ENCODE assay signal across 16 cellular contexts in genomic region chr17:73663614-73664013, GRCh38. TPM values are rescaled to one million over a fixed set of nuclear protein-coding genes. Genes with fewer than 3 reads are reported as not detected.
DNase-seq lines count a peak whose midpoint lies in the region; FAIRE-seq and TF ChIP-seq lines count a peak whose summit lies in the region.
"Had no signal": no experiment of that assay in that cellular context is flagged by ENCODE, and none has a peak within 500 bp of the region (broad histone marks: within the 10 kb centered on the region; RNA-seq: fewer than 3 reads in every experiment).

No MANE protein-coding gene starts in this region.

- H3K9me2 ChIP-seq in Karpas-422 (replicated peaks; ENCODE audit: insufficient read depth, low read length) = no peaks in the 10 kb centered on the region

- TF ChIP-seq EP300 in esophagus muscularis mucosa (IDR thresholded peaks at IDR 0.05) = no peak

- TF ChIP-seq CTCF in esophagus muscularis mucosa (IDR thresholded peaks at IDR 0.05) = no peak

- H3K9me3 ChIP-seq in esophagus muscularis mucosa (no peaks in the 10 kb centered on the region), Karpas-422 (ENCODE audit: low read length) (no peaks in the 10 kb centered on the region)
- H3K9me3 ChIP-seq: BE2C had no signal

- peak; percentile 13 for FAIRE-seq in HTR-8/SVneo (lab: Jason Lieb, UNC)
- no peak for FAIRE-seq in GM12891 (lab: Jason Lieb, UNC)
- FAIRE-seq: H54, HepG2 had no signal

- no peak overlapping the region for H3K27ac ChIP-seq in esophagus muscularis mucosa (replicated peaks in 1 of 4)
- no peak overlapping the region for H3K27ac ChIP-seq in Karpas-422 (ENCODE audit: low read length)

- H3K4me1 ChIP-seq in esophagus muscularis mucosa = no peaks in the 10 kb centered on the region
- no peaks in the 10 kb centered on the region for H3K4me1 ChIP-seq in Karpas-422 (ENCODE audit: low read length)
- H3K4me1 ChIP-seq: BE2C had no signal

- no peaks in the 10 kb centered on the region for H3K36me3 ChIP-seq in esophagus muscularis mucosa
- H3K36me3 ChIP-seq in Karpas-422 (ENCODE audit: insufficient read depth, low read length) = no peaks in the 10 kb centered on the region
- H3K36me3 ChIP-seq: BE2C had no signal

- no peak for DNase-seq in HTR-8/SVneo (ENCODE audit: insufficient read length, low spot score)
- DNase-seq in NCI-H1105 treated with DMSO at 0.1 percent for 48 hours (lab: John Stamatoyannopoulos, UW) = peak; percentile 45
- DNase-seq in NCI-H510A (lab: John Stamatoyannopoulos, UW) = peak; percentile 51
- peak; percentile 55 for DNase-seq in esophagus muscularis mucosa (ENCODE audit: extremely low spot score)
- no peak for DNase-seq in Karpas-422
- DNase-seq in GM12891 (ENCODE audit: insufficient read length, low spot score) = no peak
- no peak for DNase-seq in medulla oblongata (ENCODE audit: extremely low spot score)
- DNase-seq: BE2C; CD4-positive, alpha-beta memory T cell; Kasumi-1; NCI-H1694; NK-92 treated with Interleukin-12 subunit alpha and Interleukin-12 subunit beta, amount 100 ng/mL, for 24 hours; OCI-M1; RPMI8226 had no signal

- TF ChIP-seq POLR2A in esophagus muscularis mucosa (IDR thresholded peaks at IDR 0.05; ENCODE audit: low read depth) = no peak
- TF ChIP-seq POLR2A in GM12891 (IDR thresholded peaks at IDR 0.05; ENCODE audit: low read depth, low read length) = no peak

- no peaks in the 10 kb centered on the region for H3K79me2 ChIP-seq in Karpas-422 (ENCODE audit: low read length)

- no peak overlapping the region for H2AFZ ChIP-seq in Karpas-422 (ENCODE audit: low read length)

- no peak overlapping the region for H3K4me2 ChIP-seq in Karpas-422 (ENCODE audit: low read depth, low read length, poor library complexity, severe bottlenecking)

- no peaks in the 10 kb centered on the region for H4K20me1 ChIP-seq in Karpas-422 (ENCODE audit: insufficient read depth, low read depth, low read length)

- 88% methylated on average over 1 of the region's 1 CpG for WGBS in esophagus muscularis mucosa

- H3K27me3 ChIP-seq in esophagus muscularis mucosa = peaks cover 0 to 50% (median 2%) of the 10 kb centered on the region in 4 donors
- no peaks in the 10 kb centered on the region for H3K27me3 ChIP-seq in Karpas-422 (ENCODE audit: low read length)
- H3K27me3 ChIP-seq: BE2C had no signal

- H3K4me3 ChIP-seq in esophagus muscularis mucosa = no peak overlapping the region
- no peak overlapping the region for H3K4me3 ChIP-seq in Karpas-422 (ENCODE audit: low read length)

- no peak overlapping the region for H3K9ac ChIP-seq in Karpas-422 (ENCODE audit: low read length)

- intact Hi-C loops in esophagus muscularis mucosa (cut with DNase I) = no loop called here

TF ChIP-seq in GM12891, 5 proteins besides CTCF, POLR2A, EP300 and RAD21:
- TF ChIP-seq SPI1 (IDR thresholded peaks at IDR 0.05; ENCODE audit: low read depth, low read length) = no peak
- no peak for TF ChIP-seq PAX5 (IDR thresholded peaks at IDR 0.05; ENCODE audit: insufficient read depth, low read length, severe bottlenecking)
- TF ChIP-seq POU2F2 (IDR thresholded peaks at IDR 0.05; ENCODE audit: low read depth, low read length) = no peak
- no peak for TF ChIP-seq POLR2AphosphoS5 (IDR thresholded peaks at IDR 0.05; ENCODE audit: low read depth, low read length)
- no peak for TF ChIP-seq TAF1 (IDR thresholded peaks at IDR 0.05; ENCODE audit: low read depth, low read length)

RNA-seq across cellular contexts. Expression of gene SDK2, which starts 19.4 kb away (rescaled TPM):
- 1 to 10 TPM in 2 of 4 donors, under 1 TPM in 2; 0.42 to 2.0 (median 1.2) TPM for total RNA-seq in esophagus muscularis mucosa
- not detected in 2 replicates for total RNA-seq in Karpas-422 (2014; rRNA removed; shearing (Covaris generic); ENCODE audit: low replicate concordance)
- polyA plus RNA-seq in GM12891 (2012; ENCODE audit: low read depth, missing spikeins) = not detected
- total RNA-seq: HepG2 had no signal
- polyA plus RNA-seq: HepG2 had no signal

Comparison
In these comparisons a context has a peak if more than half of its experiments do, and no peak if none do; other contexts are left out.
1. DNase-seq: peak in NCI-H1105 treated with DMSO at 0.1 percent for 48 hours (single experiment), NCI-H510A (single experiment) and esophagus muscularis mucosa (single experiment); none in HTR-8/SVneo (single experiment), Karpas-422 (single experiment), GM12891 (single experiment) and medulla oblongata (single experiment).